In genomic region chr20:61580958-61581824, GRCh38 we compare ENCODE assay signal across 25 cellular contexts.
DNase-seq lines count a peak whose midpoint lies in the region; ATAC-seq, FAIRE-seq and TF ChIP-seq lines count a peak whose summit lies in the region.
"Had no signal": no experiment of that assay in that cellular context is flagged by ENCODE, and none has a peak within 500 bp of the region (broad histone marks: within the 10 kb centered on the region; RNA-seq: fewer than 3 reads in every experiment).

No MANE protein-coding gene starts in this region.

- H3K23ac ChIP-seq in H1 (ENCODE audit: insufficient read length) (no peak overlapping the region), neuronal stem cell (ENCODE audit: low read depth, low read length, poor library complexity) (no peak overlapping the region)

- no peaks in the 10 kb centered on the region for H3K9me3 ChIP-seq in HepG2 (ENCODE audit: low read length)
- H3K9me3 ChIP-seq in right lobe of liver: no peaks in the 10 kb centered on the region
- no peaks in the 10 kb centered on the region; a peak in 1 of 4 replicates for H3K9me3 ChIP-seq in H1 (ENCODE audit: insufficient read depth in 2 of 2, low read depth in 1 of 2, low read length in 1 of 2)
- H3K9me3 ChIP-seq in neuronal stem cell (replicated peaks in 1 of 2; ENCODE audit: control insufficient read depth in 2 of 2, insufficient read depth in 1 of 2, low read depth in 1 of 2, low read length in 2 of 2): no peaks in the 10 kb centered on the region
- no peaks in the 10 kb centered on the region for H3K9me3 ChIP-seq in upper lobe of right lung
- H3K9me3 ChIP-seq in tibial nerve: no peaks in the 10 kb centered on the region
- H3K9me3 ChIP-seq: A549, BE2C, HAP-1 had no signal

- H3K4me3 ChIP-seq in HepG2 (replicated peaks in 1 of 3; ENCODE audit: insufficient read depth in 1 of 3, low read depth in 2 of 3, low read length in 3 of 3): no peak overlapping the region
- H3K4me3 ChIP-seq in right lobe of liver: no peak overlapping the region
- H3K4me3 ChIP-seq in H1 (ENCODE audit: extremely low read depth in 1 of 4, insufficient read depth in 2 of 4, low read depth in 3 of 4, low read length in 4 of 4): no peak overlapping the region
- no peak overlapping the region for H3K4me3 ChIP-seq in neuronal stem cell (ENCODE audit: low read length in 2 of 2)
- H3K4me3 ChIP-seq in upper lobe of right lung: no peak overlapping the region
- H3K4me3 ChIP-seq in tibial nerve: no peak overlapping the region
- H3K4me3 ChIP-seq: A549; BLaER1 treated with 17β-estradiol and CSF1 and Interleukin-3, amounts not matched to agents 10 nM and 100 nM; GM23338; HAP-1 had no signal

- TF ChIP-seq RAD21 in HepG2 (CRISPR knock-in tag; IDR thresholded peaks at IDR 0.05): no peak
- no peak for TF ChIP-seq RAD21 in H1 (IDR thresholded peaks at IDR 0.05 in 1 of 2, conservative IDR thresholded peaks at IDR 0.05 in 1 of 2; ENCODE audit: low read depth in 2 of 2, low read length in 2 of 2)

- H3K27me3 ChIP-seq in HepG2 (ENCODE audit: control insufficient read depth in 1 of 2, insufficient read depth in 2 of 2, low read length in 2 of 2) (peaks cover 7 to 30% of the 10 kb centered on the region in 2 experiments; a peak in 3 of 5 replicates), right lobe of liver (no peaks in the 10 kb centered on the region), H1 (replicated peaks in 1 of 4; ENCODE audit: control insufficient read depth in 3 of 4, extremely low read depth in 1 of 4, insufficient read depth in 3 of 4, low read length in 3 of 4) (peaks cover 0 to 11% (median 4%) of the 10 kb centered on the region in 4 experiments; a peak in 3 of 7 replicates), neuronal stem cell (ENCODE audit: control insufficient read depth in 3 of 3, insufficient read depth in 3 of 3, low read depth in 1 of 3, low read length in 3 of 3) (no peaks in the 10 kb centered on the region), upper lobe of right lung (no peaks in the 10 kb centered on the region), tibial nerve (no peaks in the 10 kb centered on the region)
- H3K27me3 ChIP-seq: BE2C; BLaER1 treated with 17β-estradiol and CSF1 and Interleukin-3, amounts not matched to agents 10 nM and 100 nM had no signal

- H3K27ac ChIP-seq in HepG2 (ENCODE audit: extremely low read length, insufficient read depth, low read length) (no peak overlapping the region), right lobe of liver (no peak overlapping the region), H1 (ENCODE audit: low read depth, low read length) (no peak overlapping the region), neuronal stem cell (replicated peaks; ENCODE audit: low read length) (no peak overlapping the region), upper lobe of right lung (no peak overlapping the region), tibial nerve (no peak overlapping the region)
- H3K27ac ChIP-seq: 22Rv1; A549; BLaER1 treated with 17β-estradiol and CSF1 and Interleukin-3, amounts not matched to agents 10 nM and 100 nM had no signal

- H3K4me2 ChIP-seq in HepG2 (ENCODE audit: low read depth, low read length) (no peak overlapping the region), H1 (ENCODE audit: insufficient read depth in 1 of 2, low read depth in 2 of 2, low read length in 2 of 2) (no peak overlapping the region), neuronal stem cell (ENCODE audit: insufficient read depth, low read length, poor library complexity, severe bottlenecking) (no peak overlapping the region)
- H3K4me2 ChIP-seq: A549; BLaER1 treated with 17β-estradiol and CSF1 and Interleukin-3, amounts not matched to agents 10 nM and 100 nM; GM23338 had no signal

- intact Hi-C loops in HepG2 (cut with micrococcal nuclease; ENCODE audit: unreplicated experiment): no loop called here
- intact Hi-C loops in right lobe of liver (cut with DNase I): no loop called here
- intact Hi-C loops in upper lobe of right lung (cut with DNase I): no loop called here

- H2BK12ac ChIP-seq in H1 (ENCODE audit: low read depth, low read length) (peak overlapping the region; percentile 60; the same call in 1 of the 2 replicates), neuronal stem cell (ENCODE audit: low read length) (no peak overlapping the region)

- no peak overlapping the region for H2AFZ ChIP-seq in HepG2 (ENCODE audit: low read length)
- H2AFZ ChIP-seq in H1 (ENCODE audit: low read length): no peak overlapping the region
- no peak overlapping the region for H2AFZ ChIP-seq in neuronal stem cell (ENCODE audit: low read length)
- H2AFZ ChIP-seq: GM23338 had no signal

- H4K5ac ChIP-seq in H1 (ENCODE audit: insufficient read length, low read depth, low read length): no peak overlapping the region

- H4K20me1 ChIP-seq in HepG2 (ENCODE audit: insufficient read depth, low read length) (no peaks in the 10 kb centered on the region), H1 (replicated peaks in 1 of 2; ENCODE audit: control insufficient read depth in 1 of 2, insufficient read depth in 2 of 2, low read length in 2 of 2) (peaks cover 0 to 3% of the 10 kb centered on the region in 2 experiments)

- no peak for TF ChIP-seq POLR2A in HepG2 (IDR thresholded peaks at IDR 0.05; ENCODE audit: insufficient read depth in 1 of 2, low read depth in 2 of 2, low read length in 2 of 2)
- TF ChIP-seq POLR2A in right lobe of liver (IDR thresholded peaks at IDR 0.05): no peak
- no peak for TF ChIP-seq POLR2A in H1 (IDR thresholded peaks at IDR 0.05; ENCODE audit: control extremely low read depth in 1 of 2, low read depth in 2 of 2, low read length in 2 of 2)
- no peak for TF ChIP-seq POLR2A in tibial nerve (IDR thresholded peaks at IDR 0.05)

- H3K18ac ChIP-seq in H1 (ENCODE audit: extremely low read depth, low read length): peak overlapping the region; percentile 60; the same call in 1 of the 2 replicates
- H3K18ac ChIP-seq in neuronal stem cell (ENCODE audit: low read length): peak overlapping the region; percentile 73

- H3K36me3 ChIP-seq in HepG2 (replicated peaks in 1 of 2; ENCODE audit: control insufficient read depth in 1 of 2, insufficient read depth in 2 of 2, low read length in 2 of 2) (no peaks in the 10 kb centered on the region), right lobe of liver (no peaks in the 10 kb centered on the region), H1 (ENCODE audit: control insufficient read depth in 2 of 4, insufficient read depth in 4 of 4, low read length in 3 of 4) (no peaks in the 10 kb centered on the region), neuronal stem cell (replicated peaks in 1 of 2; ENCODE audit: control insufficient read depth in 2 of 2, insufficient read depth in 2 of 2, low read length in 2 of 2) (no peaks in the 10 kb centered on the region), upper lobe of right lung (no peaks in the 10 kb centered on the region), tibial nerve (no peaks in the 10 kb centered on the region)
- H3K36me3 ChIP-seq: BE2C; BLaER1 treated with 17β-estradiol and CSF1 and Interleukin-3, amounts not matched to agents 10 nM and 100 nM; HAP-1 had no signal

- H4K8ac ChIP-seq in H1 (ENCODE audit: extremely low read depth, insufficient read depth, low read length) (no peak overlapping the region), neuronal stem cell (ENCODE audit: low read depth, low read length) (no peak overlapping the region)

- H3K9ac ChIP-seq in HepG2 (ENCODE audit: insufficient read depth, low read depth, low read length): no peak overlapping the region
- no peak overlapping the region for H3K9ac ChIP-seq in H1 (replicated peaks in 1 of 4; ENCODE audit: extremely low read depth in 1 of 4, low read depth in 3 of 4, low read length in 3 of 4)
- H3K9ac ChIP-seq in neuronal stem cell (ENCODE audit: low read depth, low read length, poor library complexity): no peak overlapping the region
- H3K9ac ChIP-seq: BLaER1 treated with 17β-estradiol and CSF1 and Interleukin-3, amounts not matched to agents 10 nM and 100 nM had no signal

- no peaks in the 10 kb centered on the region for H3K79me1 ChIP-seq in H1 (ENCODE audit: low read depth, low read length)
- H3K79me1 ChIP-seq in neuronal stem cell (ENCODE audit: low read depth, low read length): peaks cover 2% of the 10 kb centered on the region

- no peak overlapping the region for H3K56ac ChIP-seq in H1 (replicated peaks; ENCODE audit: insufficient read length, low read depth, low read length)

- BruUV-seq in HepG2 (replicated peaks; lab: Mats Ljungman, UMichigan): no TSS peak

- DNase-seq in HepG2 (ENCODE audit: low spot score) (peak; percentile 37), right lobe of liver (no peak), H1 (ENCODE audit: low read depth in 1 of 2, low spot score in 2 of 2) (no peak), neuronal stem cell (ENCODE audit: low spot score) (no peak), upper lobe of right lung (no peak), DMS 273 treated with DMSO at 0.1 percent for 48 hours (lab: John Stamatoyannopoulos, UW) (no peak), tibial nerve (ENCODE audit: low spot score in 2 of 2) (no peak)
- DNase-seq: ACHN; AML-193; BE2C; CD4-positive, alpha-beta T cell; CD8-positive, alpha-beta memory T cell; DMS53; DMS79 treated with DMSO at 0.1 percent for 48 hours; HFFc6 had no signal

- 16% methylated on average over 15 of the region's 16 CpGs for WGBS in HepG2 (ENCODE audit: low lambda C conversion rate)
- 30% methylated on average over 3 of the region's 16 CpGs for WGBS in right lobe of liver (ENCODE audit: insufficient coverage, low coverage, low lambda C conversion rate, missing lambda C conversion rate)
- 92% methylated on average over 15 of the region's 16 CpGs; no CpG with 5 or more reads in 1 of the 2 experiments for WGBS in H1 (ENCODE audit: extremely low coverage in 1 of 2, insufficient coverage in 1 of 2, insufficient read length in 1 of 2, insufficient replicate concordance in 2 of 2, low coverage in 1 of 2, low lambda C conversion rate in 2 of 2, missing lambda C conversion rate in 1 of 2), 2 experiments
- no CpG with 5 or more reads among the region's 16 CpGs for WGBS in neuronal stem cell (ENCODE audit: extremely low coverage in 2 of 2, insufficient read length in 2 of 2, insufficient replicate concordance in 1 of 2), 2 donors
- 80 to 86% methylated on average over 14 to 15 of the region's 16 CpGs for WGBS in tibial nerve, 2 donors

- 0 out of 2 replicates have a peak overlapping the region, but pooled peaks have one; percentile 46 for H2BK15ac ChIP-seq in H1 (ENCODE audit: low read length)
- H2BK15ac ChIP-seq in neuronal stem cell (ENCODE audit: low read length): peak overlapping the region; percentile 56

- no peak for FAIRE-seq in HepG2 (lab: Jason Lieb, UNC)
- no peak for FAIRE-seq in H1 (lab: Jason Lieb, UNC)
- FAIRE-seq: A549, D721Med, G401.6, GM12892, H54 had no signal

- H3K4me1 ChIP-seq in HepG2 (ENCODE audit: insufficient read depth, low read length) (peaks cover 18% of the 10 kb centered on the region), right lobe of liver (no peaks in the 10 kb centered on the region), H1 (replicated peaks in 1 of 4; ENCODE audit: control insufficient read depth in 3 of 4, insufficient read depth in 4 of 4, low read length in 3 of 4) (peaks cover 0 to 14% (median under 1%) of the 10 kb centered on the region in 4 experiments; a peak in 2 of 7 replicates), neuronal stem cell (ENCODE audit: control insufficient read depth in 2 of 2, insufficient read depth in 1 of 2, low read depth in 1 of 2, low read length in 2 of 2) (peaks cover 3 to 13% of the 10 kb centered on the region in 2 donors), upper lobe of right lung (no peaks in the 10 kb centered on the region), tibial nerve (no peaks in the 10 kb centered on the region)
- H3K4me1 ChIP-seq: A549, BE2C, HAP-1 had no signal

- H2BK20ac ChIP-seq in H1 (ENCODE audit: low read length): no peak overlapping the region

- H4K91ac ChIP-seq in H1 (replicated peaks; ENCODE audit: insufficient read length, low read length) (no peak overlapping the region), neuronal stem cell (ENCODE audit: low read depth, low read length, poor library complexity) (no peak overlapping the region)

- TF ChIP-seq EP300 in HepG2 (IDR thresholded peaks at IDR 0.05; ENCODE audit: low read depth in 2 of 2, low read length in 2 of 2) (no peak), HepG2 (CRISPR knock-in tag; IDR thresholded peaks at IDR 0.05; ENCODE audit: borderline replicate concordance) (no peak), H1 (IDR thresholded peaks at IDR 0.05; ENCODE audit: borderline replicate concordance in 1 of 2, low read depth in 2 of 2, low read length in 2 of 2) (no peak), tibial nerve (IDR thresholded peaks at IDR 0.05) (no peak)

- ATAC-seq in HepG2: peak; percentile 65
- no peak for ATAC-seq in right lobe of liver
- peak; percentile 5 for ATAC-seq in upper lobe of right lung
- ATAC-seq in GM21786 (IDR thresholded peaks at IDR 0.05; ENCODE audit: unreplicated experiment): no peak
- ATAC-seq: A549 had no signal

- in situ Hi-C loops in HepG2 (cut with HindIII; ENCODE audit: extremely low pct_ligation_motif_present, low pct_unique_long_range_greater_than_20kb): no loop called here

- CTCF ChIA-PET in HepG2 (lab: Yijun Ruan, JAX; ENCODE audit: low intra/inter-chr PET ratio, low total read pairs) (no interaction called here), H1 (lab: Charles Lee; ENCODE audit: partially characterized antibody) (interaction anchor here (1.0 kb wide), 1 partner anchor 16 kb away, joined by 3 read pairs; no protein-coding TSS in a partner anchor)

- 0 out of 2 replicates have a peak overlapping the region, but pooled peaks have one; percentile 9 for H2BK5ac ChIP-seq in H1 (ENCODE audit: low read depth, low read length)
- H2BK5ac ChIP-seq in neuronal stem cell (ENCODE audit: low read length): no peak overlapping the region

- H3K14ac ChIP-seq in H1 (ENCODE audit: insufficient read length) (no peak overlapping the region), neuronal stem cell (ENCODE audit: low read length) (peak overlapping the region; percentile 79)

- POLR2A ChIA-PET in HepG2 (lab: Yijun Ruan, JAX): no interaction called here
- POLR2A ChIA-PET in H1 (lab: Charles Lee; ENCODE audit: partially characterized antibody): interaction anchor here (1.0 kb wide), 1 partner anchor 145 kb away, joined by 3 read pairs; no protein-coding TSS in a partner anchor

- TF ChIP-seq CTCF in HepG2 (CRISPR knock-in tag; IDR thresholded peaks at IDR 0.05) (peak; percentile 22; the same call in 1 of the 2 replicates), right lobe of liver (IDR thresholded peaks at IDR 0.05) (no peak), H1 (IDR thresholded peaks at IDR 0.05; ENCODE audit: control extremely low read depth in 1 of 3, insufficient read depth in 1 of 3, low read depth in 1 of 3, low read length in 3 of 3) (no peak), upper lobe of right lung (IDR thresholded peaks at IDR 0.05) (no peak), tibial nerve (IDR thresholded peaks at IDR 0.05) (no peak)

- H2AK5ac ChIP-seq in H1 (ENCODE audit: low read depth, low read length): no peak overlapping the region
- H2AK5ac ChIP-seq in neuronal stem cell (ENCODE audit: low read depth, low read length): no peak overlapping the region

- H3K23me2 ChIP-seq in H1 (ENCODE audit: low read depth, low read length): peaks cover 10% of the 10 kb centered on the region; the same call in 1 of the 2 replicates

- H3K4ac ChIP-seq in H1 (replicated peaks; ENCODE audit: insufficient read length, low read depth, low read length): no peak overlapping the region
- no peak overlapping the region for H3K4ac ChIP-seq in neuronal stem cell (ENCODE audit: low read length)

- H3K79me2 ChIP-seq in HepG2 (ENCODE audit: insufficient read depth, low read length): no peaks in the 10 kb centered on the region
- H3K79me2 ChIP-seq in H1 (ENCODE audit: control insufficient read depth in 1 of 2, insufficient read depth in 2 of 2, low read length in 2 of 2): no peaks in the 10 kb centered on the region

- no peak overlapping the region for H2BK120ac ChIP-seq in H1 (replicated peaks; ENCODE audit: low read depth, low read length)
- no peak overlapping the region for H2BK120ac ChIP-seq in neuronal stem cell (ENCODE audit: low read depth, low read length)

Comparison
In these comparisons a context has a peak if more than half of its experiments do, and no peak if none do; other contexts are left out.
1. ATAC-seq: peak in HepG2 (single experiment) and upper lobe of right lung (single experiment); none in right lobe of liver (0 of 4) and GM21786 (single experiment).
2. Of the 41 proteins assayed by ChIP-seq in both HepG2 and H1: peak only in HepG2: CTCF; only in H1: none; in both: none; in neither: 39; mixed calls (peak in some experiments, not most) for 1.